In the genomic region with DNA sequence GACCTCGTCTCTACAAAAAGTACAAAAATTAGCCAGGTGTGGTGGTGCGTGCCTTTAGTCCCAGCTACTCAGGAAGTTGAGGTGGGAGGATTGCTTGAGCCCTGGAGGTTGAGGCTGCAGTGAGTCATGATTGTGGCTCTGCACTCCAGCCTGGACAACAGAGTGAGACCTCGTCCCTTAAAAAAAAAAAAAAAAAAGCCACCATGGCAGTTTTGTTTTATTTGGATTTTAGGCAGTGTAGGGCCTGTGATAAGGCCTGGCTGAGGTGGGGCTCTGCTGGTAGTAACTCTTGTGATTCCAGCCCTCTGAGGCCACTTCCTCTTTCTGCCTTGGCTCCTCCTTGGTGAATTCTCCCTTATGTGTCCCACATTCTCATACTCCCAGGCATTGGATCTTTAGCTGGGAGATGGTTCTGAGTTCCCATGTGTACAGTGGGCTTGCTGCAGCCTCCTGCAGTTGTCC, we compare ENCODE assay signal across 8 cellular contexts. TPM values are rescaled to one million over a fixed set of nuclear protein-coding genes. Genes with fewer than 3 reads are reported as not detected.
A peak's percentile ranks its signal among the peaks of the same experiment; 100 is the strongest.
DNase-seq lines count a peak whose midpoint lies in the region; ATAC-seq and TF ChIP-seq lines count a peak whose summit lies in the region.

No MANE protein-coding gene starts in this region.

- no peak for ATAC-seq in CD8-positive, alpha-beta T cell
- ATAC-seq in HG02763 (IDR thresholded peaks at IDR 0.05; ENCODE audit: unreplicated experiment) (no peak), GM21825 (IDR thresholded peaks at IDR 0.05; ENCODE audit: unreplicated experiment) (no peak)

- peaks cover 80% of the 10 kb centered on the region for H3K4me1 Mint-ChIP-seq in CD8-positive, alpha-beta T cell (ENCODE audit: low read depth)

- intact Hi-C loops in CD8-positive, alpha-beta T cell (cut with DNase I, micrococcal nuclease) = loop anchor here in 1 of 2 experiments (5.0 kb wide), 1 partner anchor 43 kb away; no protein-coding TSS in a partner anchor

- H3K4me1 ChIP-seq in CD8-positive, alpha-beta T cell (ENCODE audit: insufficient read depth, low read length) = peaks cover 58% of the 10 kb centered on the region

- H3K4me3 Mint-ChIP-seq in CD8-positive, alpha-beta T cell = peak overlapping the region; percentile 50

- peak overlapping the region; percentile 91 for H3K27ac Mint-ChIP-seq in CD8-positive, alpha-beta T cell

- H3K27ac ChIP-seq in CD8-positive, alpha-beta T cell (ENCODE audit: low read depth, low read length) = no peak overlapping the region

- no peak overlapping the region for H3K4me3 ChIP-seq in CD8-positive, alpha-beta T cell (ENCODE audit: low read depth, low read length)

- H3K36me3 Mint-ChIP-seq in CD8-positive, alpha-beta T cell = peaks cover 19% of the 10 kb centered on the region

- no peaks in the 10 kb centered on the region for H3K36me3 ChIP-seq in CD8-positive, alpha-beta T cell (ENCODE audit: insufficient read depth, low read length)

- in situ Hi-C loops in KBM-7 (cut with MboI; ENCODE audit: low pct_unique_long_range_greater_than_20kb, low sequenced_read_pairs) = no loop called here

- no peaks in the 10 kb centered on the region for H3K9me3 ChIP-seq in CD8-positive, alpha-beta T cell (ENCODE audit: low read length)

- POLR2A ChIA-PET in CD8-positive, alpha-beta T cell (lab: Charles Lee) = interaction anchor here (1.9 kb wide), 1 partner anchor 39 kb away, joined by 6 read pairs; a partner anchor contains a TSS

- no peaks in the 10 kb centered on the region for H3K27me3 Mint-ChIP-seq in CD8-positive, alpha-beta T cell (ENCODE audit: low read depth)

- peak in 1 of 7 experiments; percentile 37 for DNase-seq in CD8-positive, alpha-beta T cell
- DNase-seq in KBM-7 (peak; percentile 82), medulla oblongata (ENCODE audit: extremely low spot score) (peak; percentile 19), nucleus accumbens (lab: John Stamatoyannopoulos, UW) (no peak), NCI-H2227 treated with DMSO at 0.1 percent for 48 hours (lab: John Stamatoyannopoulos, UW) (no peak)
- peak; percentile 68 for DNase-seq in activated effector memory CD4-positive, alpha-beta T cell treated with anti-CD3 and anti-CD28 coated beads, Interleukin-2, amount 50 U/mL, for 16 hours

- no peaks in the 10 kb centered on the region for H3K27me3 ChIP-seq in CD8-positive, alpha-beta T cell (ENCODE audit: insufficient read depth, low read length)

- CTCF ChIA-PET in CD8-positive, alpha-beta T cell (lab: Charles Lee) = interaction anchor here (1.2 to 2.0 kb wide), 2 partner anchors 35 to 46 kb away, joined by 3 to 5 read pairs; no protein-coding TSS in a partner anchor

- no peak for TF ChIP-seq CTCF in CD8-positive, alpha-beta T cell (IDR thresholded peaks at IDR 0.05)

- no peaks in the 10 kb centered on the region for H3K9me3 Mint-ChIP-seq in CD8-positive, alpha-beta T cell

RNA-seq across cellular contexts. Expression of a gene that starts 39.2 kb away (rescaled TPM):
- 100 to 1,000 TPM; 135 to 142 TPM for total RNA-seq in CD8-positive, alpha-beta T cell

Comparison
In these comparisons a context has a peak if more than half of its experiments do, and no peak if none do; other contexts are left out.
1. DNase-seq: peak in KBM-7 (single experiment), activated effector memory CD4-positive, alpha-beta T cell treated with anti-CD3 and anti-CD28 coated beads, Interleukin-2, amount 50 U/mL, for 16 hours (single experiment) and medulla oblongata (single experiment); none in nucleus accumbens (0 of 56) and NCI-H2227 treated with DMSO at 0.1 percent for 48 hours (single experiment).